In the genomic region with DNA sequence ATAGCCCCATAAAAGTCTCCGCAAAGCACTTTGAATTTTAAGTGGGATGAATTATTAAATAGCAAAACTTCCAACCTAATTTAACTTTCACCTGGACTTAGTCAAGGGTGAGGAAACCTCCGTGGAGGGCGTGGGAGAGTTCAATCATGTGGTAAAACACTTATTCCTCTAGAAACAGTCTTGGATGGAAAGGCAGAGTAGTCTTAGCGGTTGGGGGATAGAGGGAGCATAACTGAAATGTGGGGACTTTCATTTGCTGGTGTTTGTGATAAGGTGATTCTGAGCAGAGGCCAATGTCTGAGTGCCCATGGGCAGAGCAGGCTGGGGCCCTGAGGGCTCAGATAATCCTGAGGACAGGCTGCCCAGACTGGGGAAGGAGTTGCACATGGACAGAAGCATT, we compare ENCODE assay signal across 1 cellular context.
TF ChIP-seq lines count a peak whose summit lies in the region.

No MANE protein-coding gene starts in this region.

TF ChIP-seq in K562, 482 proteins besides CTCF, POLR2A, EP300 and RAD21 (continued from another document):
- TF ChIP-seq, protein P1, sequence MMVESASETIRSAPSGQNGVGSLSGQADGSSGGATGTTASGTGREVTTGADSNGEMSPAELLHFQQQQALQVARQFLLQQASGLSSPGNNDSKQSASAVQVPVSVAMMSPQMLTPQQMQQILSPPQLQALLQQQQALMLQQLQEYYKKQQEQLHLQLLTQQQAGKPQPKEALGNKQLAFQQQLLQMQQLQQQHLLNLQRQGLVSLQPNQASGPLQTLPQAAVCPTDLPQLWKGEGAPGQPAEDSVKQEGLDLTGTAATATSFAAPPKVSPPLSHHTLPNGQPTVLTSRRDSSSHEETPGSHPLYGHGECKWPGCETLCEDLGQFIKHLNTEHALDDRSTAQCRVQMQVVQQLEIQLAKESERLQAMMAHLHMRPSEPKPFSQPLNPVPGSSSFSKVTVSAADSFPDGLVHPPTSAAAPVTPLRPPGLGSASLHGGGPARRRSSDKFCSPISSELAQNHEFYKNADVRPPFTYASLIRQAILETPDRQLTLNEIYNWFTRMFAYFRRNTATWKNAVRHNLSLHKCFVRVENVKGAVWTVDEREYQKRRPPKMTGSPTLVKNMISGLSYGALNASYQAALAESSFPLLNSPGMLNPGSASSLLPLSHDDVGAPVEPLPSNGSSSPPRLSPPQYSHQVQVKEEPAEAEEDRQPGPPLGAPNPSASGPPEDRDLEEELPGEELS (CRISPR knock-in tag; IDR thresholded peaks at IDR 0.05; ENCODE audit: borderline replicate concordance), result no peak
